In the genomic region with DNA sequence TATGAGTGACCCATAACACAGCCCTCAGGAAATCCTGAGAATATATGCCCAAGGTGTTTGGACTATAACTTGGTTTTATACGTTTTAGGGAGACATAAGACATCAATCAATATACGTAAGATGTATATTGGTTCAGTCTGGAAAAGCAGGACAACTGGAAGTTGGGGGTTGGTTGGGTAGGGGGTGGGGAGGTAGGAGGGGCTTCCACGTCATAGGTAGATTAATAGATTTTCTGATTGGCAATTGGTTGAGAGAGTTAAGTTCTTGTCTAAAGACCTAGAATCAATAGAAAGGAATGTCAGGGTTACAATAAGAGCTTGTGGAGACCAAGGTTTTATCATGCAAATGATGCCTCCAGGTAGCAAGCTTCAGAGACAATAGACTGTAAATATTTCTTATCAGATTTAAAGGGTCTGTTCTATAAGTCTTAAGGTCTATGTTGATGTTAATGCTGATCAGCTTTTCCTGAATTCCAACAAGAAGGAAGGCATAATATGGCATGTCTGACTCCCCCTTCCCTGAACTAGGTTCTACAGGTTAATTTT, we compare ENCODE assay signal across 23 cellular contexts.
"Had no signal": no experiment of that assay in that cellular context is flagged by ENCODE, and none has a peak within 500 bp of the region (broad histone marks: within the 10 kb centered on the region; RNA-seq: fewer than 3 reads in every experiment).

No MANE protein-coding gene starts in this region.

- H3K27me3 ChIP-seq: brain microvascular endothelial cell, cardiac muscle cell, MG63, Peyer's patch, SJSA1 had no signal

- H3K9me3 ChIP-seq: MG63, Peyer's patch, SJSA1 had no signal

- H3K9me3 Mint-ChIP-seq: activated CD4-positive, alpha-beta memory T cell treated with anti-CD3 and anti-CD28 coated beads for 36 hours; activated CD4-positive, alpha-beta T cell treated with anti-CD3 and anti-CD28 coated beads, Interleukin-2, amount 10 ng/mL, durations not matched to agents 7 days and 5 days; activated naive CD4-positive, alpha-beta T cell treated with anti-CD3 and anti-CD28 coated beads for 36 hours had no signal

- DNase-seq: activated CD4-positive, alpha-beta memory T cell treated with anti-CD3 and anti-CD28 coated beads for 36 hours; activated CD4-positive, alpha-beta T cell treated with anti-CD3 and anti-CD28 coated beads, Interleukin-2, amount 10 ng/mL, durations not matched to agents 7 days and 5 days; activated CD4-positive, CD25-positive, alpha-beta regulatory T cell; activated CD8-positive, alpha-beta memory T cell treated with anti-CD3 and anti-CD28 coated beads for 24 hours; activated effector memory CD4-positive, alpha-beta T cell treated with anti-CD3 and anti-CD28 coated beads, Interleukin-2, amount 50 U/mL, for 16 hours; activated naive CD4-positive, alpha-beta T cell treated with anti-CD3 and anti-CD28 coated beads for 36 hours; activated T-cell treated with anti-CD3 and anti-CD28 coated beads, Interleukin-2, amount 50 U/mL, for 4 hours; amygdala; brain microvascular endothelial cell; MG63; NCI-H1105 treated with DMSO at 0.1 percent for 48 hours; NCI-H1436 treated with DMSO at 0.1 percent for 48 hours; NCI-H187; NCI-H2081; NCI-H510A treated with DMSO at 0.1 percent for 48 hours; NCI-H69; NK-92 treated with Interleukin-12 subunit alpha and Interleukin-12 subunit beta, amount 100 ng/mL, for 24 hours; Peyer's patch; SHP77 had no signal

- H3K27ac Mint-ChIP-seq: activated CD4-positive, alpha-beta memory T cell treated with anti-CD3 and anti-CD28 coated beads for 36 hours; activated CD4-positive, alpha-beta T cell treated with anti-CD3 and anti-CD28 coated beads, Interleukin-2, amount 10 ng/mL, durations not matched to agents 7 days and 5 days; activated naive CD4-positive, alpha-beta T cell treated with anti-CD3 and anti-CD28 coated beads for 36 hours; activated naive CD8-positive, alpha-beta T cell; T-helper 1 cell treated with Interleukin-12 subunit alpha and Interleukin-12 subunit beta and Interleukin-4 antibody, amounts not matched to agents 30 μg/mL and 1 μg/mL, for 36 hours had no signal

- H3K36me3 Mint-ChIP-seq: activated CD4-positive, alpha-beta memory T cell treated with anti-CD3 and anti-CD28 coated beads for 36 hours; activated naive CD8-positive, alpha-beta T cell had no signal

- H3K27me3 Mint-ChIP-seq: activated CD4-positive, alpha-beta memory T cell treated with anti-CD3 and anti-CD28 coated beads for 36 hours; activated CD4-positive, alpha-beta T cell treated with anti-CD3 and anti-CD28 coated beads, Interleukin-2, amount 10 ng/mL, durations not matched to agents 7 days and 5 days; activated naive CD8-positive, alpha-beta T cell had no signal

- H3K36me3 ChIP-seq: brain microvascular endothelial cell, cardiac muscle cell, MG63, Peyer's patch, SJSA1 had no signal

- ATAC-seq: activated T-cell treated with anti-CD3 and anti-CD28 coated beads, Interleukin-2, amount 50 U/mL, for 4 hours had no signal

- H3K4me1 ChIP-seq: Peyer's patch, SJSA1 had no signal

- H3K4me3 Mint-ChIP-seq: activated CD4-positive, alpha-beta memory T cell treated with anti-CD3 and anti-CD28 coated beads for 36 hours; activated CD4-positive, alpha-beta T cell treated with anti-CD3 and anti-CD28 coated beads, Interleukin-2, amount 10 ng/mL, durations not matched to agents 7 days and 5 days; activated naive CD4-positive, alpha-beta T cell treated with anti-CD3 and anti-CD28 coated beads for 36 hours; activated naive CD8-positive, alpha-beta T cell; activated T-cell treated with anti-CD3 and anti-CD28 coated beads, Interleukin-2, amount 50 U/mL, for 4 hours; T-helper 1 cell treated with Interleukin-12 subunit alpha and Interleukin-12 subunit beta and Interleukin-4 antibody, amounts not matched to agents 30 μg/mL and 1 μg/mL, for 36 hours had no signal

- H3K4me1 Mint-ChIP-seq: activated CD4-positive, alpha-beta T cell treated with anti-CD3 and anti-CD28 coated beads, Interleukin-2, amount 10 ng/mL, durations not matched to agents 7 days and 5 days had no signal

- H3K27ac ChIP-seq: brain microvascular endothelial cell, cardiac muscle cell, Peyer's patch, SJSA1 had no signal

- H3K4me3 ChIP-seq: cardiac muscle cell, MG63, Peyer's patch, SJSA1 had no signal
